Comparison of ENCODE assay signal across 1 cellular context in the genomic region with DNA sequence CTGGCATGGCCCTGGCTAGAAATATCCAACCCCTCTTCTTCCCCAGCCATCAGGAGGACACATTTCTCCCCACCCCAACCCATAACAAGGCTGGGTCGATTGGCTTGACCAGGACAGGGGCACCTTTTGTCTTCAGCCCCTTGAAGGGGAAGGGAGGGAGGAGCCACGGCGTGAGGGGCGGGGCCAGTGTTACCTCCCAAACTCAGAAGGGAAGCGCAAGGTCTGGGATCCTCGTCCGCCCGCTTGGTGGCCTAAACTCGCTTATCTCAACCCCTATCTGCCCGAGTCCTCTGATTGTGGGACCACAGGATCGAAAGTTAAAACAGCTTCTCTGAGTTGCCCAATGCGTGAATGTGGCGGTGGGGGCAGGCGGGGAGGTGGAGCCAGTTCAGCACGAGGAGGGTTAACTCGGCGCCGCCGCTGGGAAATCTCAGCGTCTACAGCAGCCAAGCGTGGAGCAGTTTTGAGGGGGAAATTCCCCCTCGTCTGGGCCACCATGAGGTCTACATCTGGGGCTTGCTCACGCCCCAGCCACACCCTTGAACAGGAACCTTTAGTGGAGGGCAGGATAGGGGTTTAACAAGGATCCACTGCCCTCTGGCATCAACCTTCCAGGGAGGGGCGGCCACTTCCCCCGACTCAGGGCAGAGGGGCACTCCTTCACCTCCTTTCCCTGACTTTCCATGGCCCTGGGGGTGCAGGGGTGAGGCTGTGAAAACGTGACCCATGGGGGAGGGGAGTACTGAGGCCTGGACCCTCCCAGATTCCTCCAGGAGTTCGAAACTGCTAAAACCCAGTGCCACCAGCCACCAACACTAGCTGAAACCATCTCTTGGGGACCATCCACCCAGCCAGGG.
TF ChIP-seq lines count a peak whose summit lies in the region.

No MANE protein-coding gene starts in this region.

TF ChIP-seq in GM12878, 131 proteins besides CTCF, POLR2A, EP300 and RAD21 (continued from another document and continues in another):
- TF ChIP-seq, protein P1, sequence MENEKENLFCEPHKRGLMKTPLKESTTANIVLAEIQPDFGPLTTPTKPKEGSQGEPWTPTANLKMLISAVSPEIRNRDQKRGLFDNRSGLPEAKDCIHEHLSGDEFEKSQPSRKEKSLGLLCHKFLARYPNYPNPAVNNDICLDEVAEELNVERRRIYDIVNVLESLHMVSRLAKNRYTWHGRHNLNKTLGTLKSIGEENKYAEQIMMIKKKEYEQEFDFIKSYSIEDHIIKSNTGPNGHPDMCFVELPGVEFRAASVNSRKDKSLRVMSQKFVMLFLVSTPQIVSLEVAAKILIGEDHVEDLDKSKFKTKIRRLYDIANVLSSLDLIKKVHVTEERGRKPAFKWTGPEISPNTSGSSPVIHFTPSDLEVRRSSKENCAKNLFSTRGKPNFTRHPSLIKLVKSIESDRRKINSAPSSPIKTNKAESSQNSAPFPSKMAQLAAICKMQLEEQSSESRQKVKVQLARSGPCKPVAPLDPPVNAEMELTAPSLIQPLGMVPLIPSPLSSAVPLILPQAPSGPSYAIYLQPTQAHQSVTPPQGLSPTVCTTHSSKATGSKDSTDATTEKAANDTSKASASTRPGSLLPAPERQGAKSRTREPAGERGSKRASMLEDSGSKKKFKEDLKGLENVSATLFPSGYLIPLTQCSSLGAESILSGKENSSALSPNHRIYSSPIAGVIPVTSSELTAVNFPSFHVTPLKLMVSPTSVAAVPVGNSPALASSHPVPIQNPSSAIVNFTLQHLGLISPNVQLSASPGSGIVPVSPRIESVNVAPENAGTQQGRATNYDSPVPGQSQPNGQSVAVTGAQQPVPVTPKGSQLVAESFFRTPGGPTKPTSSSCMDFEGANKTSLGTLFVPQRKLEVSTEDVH (IDR thresholded peaks at IDR 0.05; ENCODE audit: low read depth, partially characterized antibody) = no peak
- TF ChIP-seq CBX3 (IDR thresholded peaks at IDR 0.05; ENCODE audit: borderline replicate concordance, low read depth) = no peak
- TF ChIP-seq BMI1 (IDR thresholded peaks at IDR 0.05; ENCODE audit: borderline replicate concordance) = no peak
- TF ChIP-seq BACH1 (IDR thresholded peaks at IDR 0.05; ENCODE audit: borderline replicate concordance) = peak; percentile 71
- TF ChIP-seq RUNX3 (IDR thresholded peaks at IDR 0.05; ENCODE audit: low read length) = no peak; the same call in 1 of the 2 replicates
- no peak for TF ChIP-seq NBN (IDR thresholded peaks at IDR 0.05)
- no peak for TF ChIP-seq RBBP5 (conservative IDR thresholded peaks at IDR 0.05)
- TF ChIP-seq, protein P2, sequence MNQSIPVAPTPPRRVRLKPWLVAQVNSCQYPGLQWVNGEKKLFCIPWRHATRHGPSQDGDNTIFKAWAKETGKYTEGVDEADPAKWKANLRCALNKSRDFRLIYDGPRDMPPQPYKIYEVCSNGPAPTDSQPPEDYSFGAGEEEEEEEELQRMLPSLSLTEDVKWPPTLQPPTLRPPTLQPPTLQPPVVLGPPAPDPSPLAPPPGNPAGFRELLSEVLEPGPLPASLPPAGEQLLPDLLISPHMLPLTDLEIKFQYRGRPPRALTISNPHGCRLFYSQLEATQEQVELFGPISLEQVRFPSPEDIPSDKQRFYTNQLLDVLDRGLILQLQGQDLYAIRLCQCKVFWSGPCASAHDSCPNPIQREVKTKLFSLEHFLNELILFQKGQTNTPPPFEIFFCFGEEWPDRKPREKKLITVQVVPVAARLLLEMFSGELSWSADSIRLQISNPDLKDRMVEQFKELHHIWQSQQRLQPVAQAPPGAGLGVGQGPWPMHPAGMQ (IDR thresholded peaks at IDR 0.05; ENCODE audit: borderline replicate concordance) = no peak
- no peak for TF ChIP-seq WRNIP1 (IDR thresholded peaks at IDR 0.05; ENCODE audit: borderline replicate concordance, low read depth, low read length)
- TF ChIP-seq IRF4 (IDR thresholded peaks at IDR 0.05; ENCODE audit: low read depth, low read length) = 0 out of 2 replicates have a peak, but pooled peaks have one; percentile 43
- peak; percentile 41; the same call in 1 of the 2 replicates for TF ChIP-seq YY1 (IDR thresholded peaks at IDR 0.05; ENCODE audit: low read depth, low read length)
- TF ChIP-seq, protein P3, sequence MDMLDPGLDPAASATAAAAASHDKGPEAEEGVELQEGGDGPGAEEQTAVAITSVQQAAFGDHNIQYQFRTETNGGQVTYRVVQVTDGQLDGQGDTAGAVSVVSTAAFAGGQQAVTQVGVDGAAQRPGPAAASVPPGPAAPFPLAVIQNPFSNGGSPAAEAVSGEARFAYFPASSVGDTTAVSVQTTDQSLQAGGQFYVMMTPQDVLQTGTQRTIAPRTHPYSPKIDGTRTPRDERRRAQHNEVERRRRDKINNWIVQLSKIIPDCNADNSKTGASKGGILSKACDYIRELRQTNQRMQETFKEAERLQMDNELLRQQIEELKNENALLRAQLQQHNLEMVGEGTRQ (IDR thresholded peaks at IDR 0.05; ENCODE audit: borderline replicate concordance, low read depth, low read length) = no peak
- TF ChIP-seq, protein P4, sequence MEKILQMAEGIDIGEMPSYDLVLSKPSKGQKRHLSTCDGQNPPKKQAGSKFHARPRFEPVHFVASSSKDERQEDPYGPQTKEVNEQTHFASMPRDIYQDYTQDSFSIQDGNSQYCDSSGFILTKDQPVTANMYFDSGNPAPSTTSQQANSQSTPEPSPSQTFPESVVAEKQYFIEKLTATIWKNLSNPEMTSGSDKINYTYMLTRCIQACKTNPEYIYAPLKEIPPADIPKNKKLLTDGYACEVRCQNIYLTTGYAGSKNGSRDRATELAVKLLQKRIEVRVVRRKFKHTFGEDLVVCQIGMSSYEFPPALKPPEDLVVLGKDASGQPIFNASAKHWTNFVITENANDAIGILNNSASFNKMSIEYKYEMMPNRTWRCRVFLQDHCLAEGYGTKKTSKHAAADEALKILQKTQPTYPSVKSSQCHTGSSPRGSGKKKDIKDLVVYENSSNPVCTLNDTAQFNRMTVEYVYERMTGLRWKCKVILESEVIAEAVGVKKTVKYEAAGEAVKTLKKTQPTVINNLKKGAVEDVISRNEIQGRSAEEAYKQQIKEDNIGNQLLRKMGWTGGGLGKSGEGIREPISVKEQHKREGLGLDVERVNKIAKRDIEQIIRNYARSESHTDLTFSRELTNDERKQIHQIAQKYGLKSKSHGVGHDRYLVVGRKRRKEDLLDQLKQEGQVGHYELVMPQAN (conservative IDR thresholded peaks at IDR 0.05) = peak; percentile 36; the same call in 1 of the 2 replicates
- TF ChIP-seq POU2F2 (IDR thresholded peaks at IDR 0.05; ENCODE audit: borderline replicate concordance, low read depth, low read length) = peak; percentile 33; the same call in 1 of the 3 replicates
- TF ChIP-seq, protein P5, sequence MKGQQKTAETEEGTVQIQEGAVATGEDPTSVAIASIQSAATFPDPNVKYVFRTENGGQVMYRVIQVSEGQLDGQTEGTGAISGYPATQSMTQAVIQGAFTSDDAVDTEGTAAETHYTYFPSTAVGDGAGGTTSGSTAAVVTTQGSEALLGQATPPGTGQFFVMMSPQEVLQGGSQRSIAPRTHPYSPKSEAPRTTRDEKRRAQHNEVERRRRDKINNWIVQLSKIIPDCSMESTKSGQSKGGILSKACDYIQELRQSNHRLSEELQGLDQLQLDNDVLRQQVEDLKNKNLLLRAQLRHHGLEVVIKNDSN (IDR thresholded peaks at IDR 0.05; ENCODE audit: borderline replicate concordance, extremely low read length, insufficient read depth, low read depth, low read length) = no peak
- TF ChIP-seq TCF12 (IDR thresholded peaks at IDR 0.05; ENCODE audit: low read depth, low read length) = 0 out of 2 replicates have a peak, but pooled peaks have one; percentile 45
- TF ChIP-seq GATAD2B (conservative IDR thresholded peaks at IDR 0.05; ENCODE audit: low read depth) = peak; percentile 14; the same call in 1 of the 2 replicates
- no peak for TF ChIP-seq CEBPB (IDR thresholded peaks at IDR 0.05; ENCODE audit: borderline replicate concordance in 1 of 2, low read depth in 2 of 2, low read length in 2 of 2)
- TF ChIP-seq CREB1 (IDR thresholded peaks at IDR 0.05; ENCODE audit: low read depth) = 0 out of 2 replicates have a peak, but pooled peaks have one; percentile 33
- TF ChIP-seq ZNF274 (IDR thresholded peaks at IDR 0.05; ENCODE audit: insufficient read depth, insufficient read length) = no peak
- TF ChIP-seq, protein P6, sequence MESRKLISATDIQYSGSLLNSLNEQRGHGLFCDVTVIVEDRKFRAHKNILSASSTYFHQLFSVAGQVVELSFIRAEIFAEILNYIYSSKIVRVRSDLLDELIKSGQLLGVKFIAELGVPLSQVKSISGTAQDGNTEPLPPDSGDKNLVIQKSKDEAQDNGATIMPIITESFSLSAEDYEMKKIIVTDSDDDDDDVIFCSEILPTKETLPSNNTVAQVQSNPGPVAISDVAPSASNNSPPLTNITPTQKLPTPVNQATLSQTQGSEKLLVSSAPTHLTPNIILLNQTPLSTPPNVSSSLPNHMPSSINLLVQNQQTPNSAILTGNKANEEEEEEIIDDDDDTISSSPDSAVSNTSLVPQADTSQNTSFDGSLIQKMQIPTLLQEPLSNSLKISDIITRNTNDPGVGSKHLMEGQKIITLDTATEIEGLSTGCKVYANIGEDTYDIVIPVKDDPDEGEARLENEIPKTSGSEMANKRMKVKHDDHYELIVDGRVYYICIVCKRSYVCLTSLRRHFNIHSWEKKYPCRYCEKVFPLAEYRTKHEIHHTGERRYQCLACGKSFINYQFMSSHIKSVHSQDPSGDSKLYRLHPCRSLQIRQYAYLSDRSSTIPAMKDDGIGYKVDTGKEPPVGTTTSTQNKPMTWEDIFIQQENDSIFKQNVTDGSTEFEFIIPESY (IDR thresholded peaks at IDR 0.05) = no peak
- TF ChIP-seq, protein P7, sequence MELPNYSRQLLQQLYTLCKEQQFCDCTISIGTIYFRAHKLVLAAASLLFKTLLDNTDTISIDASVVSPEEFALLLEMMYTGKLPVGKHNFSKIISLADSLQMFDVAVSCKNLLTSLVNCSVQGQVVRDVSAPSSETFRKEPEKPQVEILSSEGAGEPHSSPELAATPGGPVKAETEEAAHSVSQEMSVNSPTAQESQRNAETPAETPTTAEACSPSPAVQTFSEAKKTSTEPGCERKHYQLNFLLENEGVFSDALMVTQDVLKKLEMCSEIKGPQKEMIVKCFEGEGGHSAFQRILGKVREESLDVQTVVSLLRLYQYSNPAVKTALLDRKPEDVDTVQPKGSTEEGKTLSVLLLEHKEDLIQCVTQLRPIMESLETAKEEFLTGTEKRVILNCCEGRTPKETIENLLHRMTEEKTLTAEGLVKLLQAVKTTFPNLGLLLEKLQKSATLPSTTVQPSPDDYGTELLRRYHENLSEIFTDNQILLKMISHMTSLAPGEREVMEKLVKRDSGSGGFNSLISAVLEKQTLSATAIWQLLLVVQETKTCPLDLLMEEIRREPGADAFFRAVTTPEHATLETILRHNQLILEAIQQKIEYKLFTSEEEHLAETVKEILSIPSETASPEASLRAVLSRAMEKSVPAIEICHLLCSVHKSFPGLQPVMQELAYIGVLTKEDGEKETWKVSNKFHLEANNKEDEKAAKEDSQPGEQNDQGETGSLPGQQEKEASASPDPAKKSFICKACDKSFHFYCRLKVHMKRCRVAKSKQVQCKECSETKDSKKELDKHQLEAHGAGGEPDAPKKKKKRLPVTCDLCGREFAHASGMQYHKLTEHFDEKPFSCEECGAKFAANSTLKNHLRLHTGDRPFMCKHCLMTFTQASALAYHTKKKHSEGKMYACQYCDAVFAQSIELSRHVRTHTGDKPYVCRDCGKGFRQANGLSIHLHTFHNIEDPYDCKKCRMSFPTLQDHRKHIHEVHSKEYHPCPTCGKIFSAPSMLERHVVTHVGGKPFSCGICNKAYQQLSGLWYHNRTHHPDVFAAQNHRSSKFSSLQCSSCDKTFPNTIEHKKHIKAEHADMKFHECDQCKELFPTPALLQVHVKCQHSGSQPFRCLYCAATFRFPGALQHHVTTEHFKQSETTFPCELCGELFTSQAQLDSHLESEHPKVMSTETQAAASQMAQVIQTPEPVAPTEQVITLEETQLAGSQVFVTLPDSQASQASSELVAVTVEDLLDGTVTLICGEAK (IDR thresholded peaks at IDR 0.05; ENCODE audit: borderline replicate concordance) = no peak
- TF ChIP-seq, protein P8, sequence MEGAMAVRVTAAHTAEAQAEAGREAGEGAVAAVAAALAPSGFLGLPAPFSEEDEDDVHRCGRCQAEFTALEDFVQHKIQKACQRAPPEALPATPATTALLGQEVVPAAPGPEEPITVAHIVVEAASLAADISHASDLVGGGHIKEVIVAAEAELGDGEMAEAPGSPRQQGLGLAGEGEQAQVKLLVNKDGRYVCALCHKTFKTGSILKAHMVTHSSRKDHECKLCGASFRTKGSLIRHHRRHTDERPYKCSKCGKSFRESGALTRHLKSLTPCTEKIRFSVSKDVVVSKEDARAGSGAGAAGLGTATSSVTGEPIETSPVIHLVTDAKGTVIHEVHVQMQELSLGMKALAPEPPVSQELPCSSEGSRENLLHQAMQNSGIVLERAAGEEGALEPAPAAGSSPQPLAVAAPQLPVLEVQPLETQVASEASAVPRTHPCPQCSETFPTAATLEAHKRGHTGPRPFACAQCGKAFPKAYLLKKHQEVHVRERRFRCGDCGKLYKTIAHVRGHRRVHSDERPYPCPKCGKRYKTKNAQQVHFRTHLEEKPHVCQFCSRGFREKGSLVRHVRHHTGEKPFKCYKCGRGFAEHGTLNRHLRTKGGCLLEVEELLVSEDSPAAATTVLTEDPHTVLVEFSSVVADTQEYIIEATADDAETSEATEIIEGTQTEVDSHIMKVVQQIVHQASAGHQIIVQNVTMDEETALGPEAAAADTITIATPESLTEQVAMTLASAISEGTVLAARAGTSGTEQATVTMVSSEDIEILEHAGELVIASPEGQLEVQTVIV (IDR thresholded peaks at IDR 0.05; ENCODE audit: borderline replicate concordance, partially characterized antibody) = no peak
- no peak for TF ChIP-seq NFIC (IDR thresholded peaks at IDR 0.05; ENCODE audit: low read depth, low read length)
- TF ChIP-seq, protein P9, sequence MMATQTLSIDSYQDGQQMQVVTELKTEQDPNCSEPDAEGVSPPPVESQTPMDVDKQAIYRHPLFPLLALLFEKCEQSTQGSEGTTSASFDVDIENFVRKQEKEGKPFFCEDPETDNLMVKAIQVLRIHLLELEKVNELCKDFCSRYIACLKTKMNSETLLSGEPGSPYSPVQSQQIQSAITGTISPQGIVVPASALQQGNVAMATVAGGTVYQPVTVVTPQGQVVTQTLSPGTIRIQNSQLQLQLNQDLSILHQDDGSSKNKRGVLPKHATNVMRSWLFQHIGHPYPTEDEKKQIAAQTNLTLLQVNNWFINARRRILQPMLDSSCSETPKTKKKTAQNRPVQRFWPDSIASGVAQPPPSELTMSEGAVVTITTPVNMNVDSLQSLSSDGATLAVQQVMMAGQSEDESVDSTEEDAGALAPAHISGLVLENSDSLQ (IDR thresholded peaks at IDR 0.05) = no peak
- no peak for TF ChIP-seq ZNF217 (IDR thresholded peaks at IDR 0.05)
- TF ChIP-seq HDAC2 (IDR thresholded peaks at IDR 0.05) = no peak
- TF ChIP-seq, protein P10, sequence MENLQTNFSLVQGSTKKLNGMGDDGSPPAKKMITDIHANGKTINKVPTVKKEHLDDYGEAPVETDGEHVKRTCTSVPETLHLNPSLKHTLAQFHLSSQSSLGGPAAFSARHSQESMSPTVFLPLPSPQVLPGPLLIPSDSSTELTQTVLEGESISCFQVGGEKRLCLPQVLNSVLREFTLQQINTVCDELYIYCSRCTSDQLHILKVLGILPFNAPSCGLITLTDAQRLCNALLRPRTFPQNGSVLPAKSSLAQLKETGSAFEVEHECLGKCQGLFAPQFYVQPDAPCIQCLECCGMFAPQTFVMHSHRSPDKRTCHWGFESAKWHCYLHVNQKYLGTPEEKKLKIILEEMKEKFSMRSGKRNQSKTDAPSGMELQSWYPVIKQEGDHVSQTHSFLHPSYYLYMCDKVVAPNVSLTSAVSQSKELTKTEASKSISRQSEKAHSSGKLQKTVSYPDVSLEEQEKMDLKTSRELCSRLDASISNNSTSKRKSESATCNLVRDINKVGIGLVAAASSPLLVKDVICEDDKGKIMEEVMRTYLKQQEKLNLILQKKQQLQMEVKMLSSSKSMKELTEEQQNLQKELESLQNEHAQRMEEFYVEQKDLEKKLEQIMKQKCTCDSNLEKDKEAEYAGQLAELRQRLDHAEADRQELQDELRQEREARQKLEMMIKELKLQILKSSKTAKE (IDR thresholded peaks at IDR 0.05; ENCODE audit: low read depth, poor library complexity, severe bottlenecking) = peak; percentile 64
- no peak for TF ChIP-seq SMAD1 (IDR thresholded peaks at IDR 0.05; ENCODE audit: low read depth, partially characterized antibody)
- TF ChIP-seq ATF7 (IDR thresholded peaks at IDR 0.05; ENCODE audit: low read depth) = no peak
